20 cellular contexts compared by ENCODE assay signal in genomic region chr16:27216297-27216885, GRCh38. TPM values are rescaled to one million over a fixed set of nuclear protein-coding genes. Genes with fewer than 3 reads are reported as not detected.
DNase-seq lines count a peak whose midpoint lies in the region; ATAC-seq and TF ChIP-seq lines count a peak whose summit lies in the region.
"Had no signal": no experiment of that assay in that cellular context is flagged by ENCODE, and none has a peak within 500 bp of the region (broad histone marks: within the 10 kb centered on the region; RNA-seq: fewer than 3 reads in every experiment).

No MANE protein-coding gene starts in this region.

- H3K36me3 Mint-ChIP-seq in activated naive CD4-positive, alpha-beta T cell treated with anti-CD3 and anti-CD28 coated beads, Interleukin-2, amount 50 U/mL, for 72 hours = no peaks in the 10 kb centered on the region
- H3K36me3 Mint-ChIP-seq in activated naive CD4-positive, alpha-beta T cell treated with anti-CD3 and anti-CD28 coated beads for 36 hours (ENCODE audit: low read depth) = peaks cover 7% of the 10 kb centered on the region
- H3K36me3 Mint-ChIP-seq in glutamatergic neuron (ENCODE audit: unreplicated experiment) = peaks cover 9% of the 10 kb centered on the region
- H3K36me3 Mint-ChIP-seq in activated CD8-positive, alpha-beta memory T cell treated with anti-CD3 and anti-CD28 coated beads, Interleukin-2, amount 10 ng/mL, durations not matched to agents 7 days and 5 days = peaks cover 3% of the 10 kb centered on the region
- H3K36me3 Mint-ChIP-seq in CD8-positive, alpha-beta memory T cell = peaks cover 6 to 71% (median 8%) of the 10 kb centered on the region in 3 donors

- no peak for TF ChIP-seq CTCF in glutamatergic neuron (IDR thresholded peaks at IDR 0.05; ENCODE audit: partially characterized antibody, unreplicated experiment)

- no peaks in the 10 kb centered on the region for H3K27me3 Mint-ChIP-seq in activated naive CD4-positive, alpha-beta T cell treated with anti-CD3 and anti-CD28 coated beads for 36 hours (ENCODE audit: low read depth)
- peaks cover 9% of the 10 kb centered on the region for H3K27me3 Mint-ChIP-seq in glutamatergic neuron (ENCODE audit: unreplicated experiment)
- H3K27me3 Mint-ChIP-seq in activated CD8-positive, alpha-beta memory T cell treated with anti-CD3 and anti-CD28 coated beads, Interleukin-2, amount 10 ng/mL, durations not matched to agents 7 days and 5 days = no peaks in the 10 kb centered on the region
- H3K27me3 Mint-ChIP-seq in CD8-positive, alpha-beta memory T cell = no peaks in the 10 kb centered on the region
- H3K27me3 Mint-ChIP-seq: CD4-positive, alpha-beta memory T cell had no signal

- no peak overlapping the region for H3K4me3 Mint-ChIP-seq in activated naive CD4-positive, alpha-beta T cell treated with anti-CD3 and anti-CD28 coated beads for 36 hours
- no peak overlapping the region for H3K4me3 Mint-ChIP-seq in glutamatergic neuron (ENCODE audit: unreplicated experiment)
- no peak overlapping the region for H3K4me3 Mint-ChIP-seq in activated CD8-positive, alpha-beta memory T cell treated with anti-CD3 and anti-CD28 coated beads, Interleukin-2, amount 10 ng/mL, durations not matched to agents 7 days and 5 days
- no peak overlapping the region for H3K4me3 Mint-ChIP-seq in CD8-positive, alpha-beta memory T cell
- H3K4me3 Mint-ChIP-seq: CD4-positive, alpha-beta memory T cell had no signal

- POLR2A ChIA-PET in CD8-positive, alpha-beta memory T cell (lab: Charles Lee) = no interaction called here

- peak overlapping the region; percentile 10 for H3K9ac ChIP-seq in skeletal muscle satellite cell (ENCODE audit: low read depth, low read length)
- H3K9ac ChIP-seq: BLaER1, GM23248 had no signal

- no peaks in the 10 kb centered on the region for H3K9me3 ChIP-seq in skeletal muscle satellite cell (replicated peaks; ENCODE audit: low read length)
- no peaks in the 10 kb centered on the region for H3K9me3 ChIP-seq in CD8-positive, alpha-beta memory T cell (ENCODE audit: low read length)
- H3K9me3 ChIP-seq: A549, BLaER1 had no signal

- intact Hi-C loops in activated naive CD4-positive, alpha-beta T cell treated with anti-CD3 and anti-CD28 coated beads for 36 hours (cut with micrococcal nuclease) = no loop called here

- H3K4me1 ChIP-seq in skeletal muscle satellite cell (ENCODE audit: control insufficient read depth, insufficient read depth, low read length) = peaks cover 12% of the 10 kb centered on the region
- H3K4me1 ChIP-seq in CD8-positive, alpha-beta memory T cell (ENCODE audit: insufficient read depth, low read length) = peaks cover under 1% of the 10 kb centered on the region
- H3K4me1 ChIP-seq: A549 had no signal

- no peaks in the 10 kb centered on the region for H3K9me3 Mint-ChIP-seq in activated naive CD4-positive, alpha-beta T cell treated with anti-CD3 and anti-CD28 coated beads, Interleukin-2, amount 50 U/mL, for 72 hours
- H3K9me3 Mint-ChIP-seq in activated naive CD4-positive, alpha-beta T cell treated with anti-CD3 and anti-CD28 coated beads for 36 hours = no peaks in the 10 kb centered on the region
- peaks cover 7% of the 10 kb centered on the region for H3K9me3 Mint-ChIP-seq in glutamatergic neuron (ENCODE audit: unreplicated experiment)
- no peaks in the 10 kb centered on the region for H3K9me3 Mint-ChIP-seq in activated CD8-positive, alpha-beta memory T cell treated with anti-CD3 and anti-CD28 coated beads, Interleukin-2, amount 10 ng/mL, durations not matched to agents 7 days and 5 days (ENCODE audit: low read depth)
- H3K9me3 Mint-ChIP-seq in CD8-positive, alpha-beta memory T cell = no peaks in the 10 kb centered on the region

- peak overlapping the region; percentile 9 to 53 for H3K27ac Mint-ChIP-seq in activated naive CD4-positive, alpha-beta T cell treated with anti-CD3 and anti-CD28 coated beads, Interleukin-2, amount 50 U/mL, for 72 hours
- H3K27ac Mint-ChIP-seq in activated naive CD4-positive, alpha-beta T cell treated with anti-CD3 and anti-CD28 coated beads for 36 hours = no peak overlapping the region
- H3K27ac Mint-ChIP-seq in glutamatergic neuron (ENCODE audit: unreplicated experiment) = peak overlapping the region; percentile 80
- H3K27ac Mint-ChIP-seq in activated CD8-positive, alpha-beta memory T cell treated with anti-CD3 and anti-CD28 coated beads, Interleukin-2, amount 10 ng/mL, durations not matched to agents 7 days and 5 days = no peak overlapping the region
- H3K27ac Mint-ChIP-seq in CD8-positive, alpha-beta memory T cell = peak overlapping the region in 2 of 8 donors; percentile 81 to 86

- CTCF ChIA-PET in activated naive CD4-positive, alpha-beta T cell treated with anti-CD3 and anti-CD28 coated beads for 36 hours (lab: Charles Lee) = interaction anchor here (1.1 kb wide), 1 partner anchor 42 kb away, joined by 3 read pairs; no protein-coding TSS in a partner anchor
- CTCF ChIA-PET in activated CD8-positive, alpha-beta memory T cell treated with anti-CD3 and anti-CD28 coated beads, Interleukin-2, amount 10 ng/mL, durations not matched to agents 7 days and 5 days (lab: Charles Lee) = interaction anchor here (3.3 kb wide), 1 partner anchor 37 kb away, joined by 11 read pairs; no protein-coding TSS in a partner anchor
- CTCF ChIA-PET in CD8-positive, alpha-beta memory T cell (lab: Charles Lee) = interaction anchor here (0.8 kb wide), 1 partner anchor 152 kb away, joined by 4 read pairs; no protein-coding TSS in a partner anchor

- no peak overlapping the region for H3K4me3 ChIP-seq in skeletal muscle satellite cell (ENCODE audit: low read length)
- no peak overlapping the region for H3K4me3 ChIP-seq in CD8-positive, alpha-beta memory T cell (ENCODE audit: low read length)
- H3K4me3 ChIP-seq: A549, BLaER1, GM23248 had no signal

- H3K4me2 ChIP-seq in skeletal muscle satellite cell (ENCODE audit: low read length) = no peak overlapping the region
- H3K4me2 ChIP-seq: A549, BLaER1 had no signal

- no peak for ATAC-seq in activated naive CD4-positive, alpha-beta T cell treated with anti-CD3 and anti-CD28 coated beads, Interleukin-2, amount 50 U/mL, for 72 hours
- ATAC-seq in activated CD8-positive, alpha-beta memory T cell treated with anti-CD3 and anti-CD28 coated beads, Interleukin-2, amount 10 ng/mL, durations not matched to agents 7 days and 5 days = no peak

- DNase-seq in activated naive CD4-positive, alpha-beta T cell treated with anti-CD3 and anti-CD28 coated beads, Interleukin-2, amount 50 U/mL, for 72 hours (ENCODE audit: low spot score in 2 of 2) = no peak
- no peak for DNase-seq in activated naive CD4-positive, alpha-beta T cell treated with anti-CD3 and anti-CD28 coated beads for 36 hours
- DNase-seq in glutamatergic neuron = no peak
- DNase-seq in activated CD8-positive, alpha-beta memory T cell treated with anti-CD3 and anti-CD28 coated beads, Interleukin-2, amount 10 ng/mL, durations not matched to agents 7 days and 5 days = no peak
- no peak for DNase-seq in NK-92 (lab: John Stamatoyannopoulos, UW; ENCODE audit: unreplicated experiment)
- DNase-seq in CD8-positive, alpha-beta memory T cell = no peak
- DNase-seq: Calu3; CD4-positive, alpha-beta memory T cell; GF-D8; KBM-7; NCI-H1105 treated with DMSO at 0.1 percent for 48 hours; NCI-H1694; NCI-H2081 treated with DMSO at 0.1 percent for 48 hours; NCI-H446 treated with DMSO at 0.1 percent for 48 hours; NCI-H69 had no signal

- H3K27me3 ChIP-seq in skeletal muscle satellite cell (ENCODE audit: control insufficient read depth, insufficient read depth, low read length) = no peaks in the 10 kb centered on the region
- no peaks in the 10 kb centered on the region for H3K27me3 ChIP-seq in CD8-positive, alpha-beta memory T cell (ENCODE audit: insufficient read depth, low read length, poor library complexity, severe bottlenecking)
- H3K27me3 ChIP-seq: BLaER1 had no signal

- H3K27ac ChIP-seq in angular gyrus (ENCODE audit: low read depth, low read length) = peak overlapping the region; percentile 87
- no peak overlapping the region for H3K27ac ChIP-seq in CD8-positive, alpha-beta memory T cell (ENCODE audit: low read depth, low read length)
- H3K27ac ChIP-seq: A549, BLaER1, GM23248 had no signal

- H3K36me3 ChIP-seq in skeletal muscle satellite cell (ENCODE audit: insufficient read depth, low read length) = no peaks in the 10 kb centered on the region
- H3K36me3 ChIP-seq in CD8-positive, alpha-beta memory T cell (ENCODE audit: insufficient read depth, low read length) = peaks cover 16% of the 10 kb centered on the region

- H3K4me1 Mint-ChIP-seq in activated naive CD4-positive, alpha-beta T cell treated with anti-CD3 and anti-CD28 coated beads for 36 hours (ENCODE audit: low read depth) = peaks cover 2% of the 10 kb centered on the region
- H3K4me1 Mint-ChIP-seq in glutamatergic neuron (ENCODE audit: low read depth, unreplicated experiment) = peaks cover 16% of the 10 kb centered on the region
- no peaks in the 10 kb centered on the region for H3K4me1 Mint-ChIP-seq in activated CD8-positive, alpha-beta memory T cell treated with anti-CD3 and anti-CD28 coated beads, Interleukin-2, amount 10 ng/mL, durations not matched to agents 7 days and 5 days
- H3K4me1 Mint-ChIP-seq in CD8-positive, alpha-beta memory T cell = peaks cover 0 to 5% (median under 1%) of the 10 kb centered on the region in 3 donors

RNA-seq across cellular contexts. Expression of gene KDM8, which starts 13.1 kb away (rescaled TPM):
- 10 to 100 TPM in 1 of 2 donors, 1 to 10 TPM in 1; 9.2 to 10.8 TPM for total RNA-seq in activated naive CD4-positive, alpha-beta T cell treated with anti-CD3 and anti-CD28 coated beads, Interleukin-2, amount 50 U/mL, for 72 hours
- total RNA-seq in activated naive CD4-positive, alpha-beta T cell treated with anti-CD3 and anti-CD28 coated beads for 36 hours = 10 to 100 TPM; 11.3 to 13.9 TPM
- total RNA-seq in glutamatergic neuron (ENCODE audit: unreplicated experiment) = 9.6 TPM
- 1.5 and 2.0 TPM in 2 replicates for total RNA-seq in skeletal muscle satellite cell (2012; rRNA removed)
- total RNA-seq in activated CD8-positive, alpha-beta memory T cell treated with anti-CD3 and anti-CD28 coated beads, Interleukin-2, amount 10 ng/mL, durations not matched to agents 7 days and 5 days = 10 to 100 TPM; 14.8 to 18.2 TPM
- total RNA-seq in CD8-positive, alpha-beta memory T cell = 10 to 100 TPM in 1 of 2 experiments, 1 to 10 TPM in 1; 9.1 to 10.8 TPM
- polyA plus RNA-seq in CD8-positive, alpha-beta memory T cell = 5.6 TPM

RNA-seq across cellular contexts. Expression of gene NSMCE1, which starts 52.2 kb away (rescaled TPM):
- total RNA-seq in activated naive CD4-positive, alpha-beta T cell treated with anti-CD3 and anti-CD28 coated beads, Interleukin-2, amount 50 U/mL, for 72 hours = 100 to 1,000 TPM; 106 to 132 TPM
- total RNA-seq in activated naive CD4-positive, alpha-beta T cell treated with anti-CD3 and anti-CD28 coated beads for 36 hours = 100 to 1,000 TPM; 112 to 117 TPM
- 32.7 TPM for total RNA-seq in glutamatergic neuron (ENCODE audit: unreplicated experiment)
- 95.6 and 107 TPM in 2 replicates for total RNA-seq in skeletal muscle satellite cell (2012; rRNA removed)
- total RNA-seq in activated CD8-positive, alpha-beta memory T cell treated with anti-CD3 and anti-CD28 coated beads, Interleukin-2, amount 10 ng/mL, durations not matched to agents 7 days and 5 days = 10 to 100 TPM; 75.9 to 94.0 TPM
- total RNA-seq in CD8-positive, alpha-beta memory T cell = 100 to 1,000 TPM; 103 to 114 TPM
- 132 TPM for polyA plus RNA-seq in CD8-positive, alpha-beta memory T cell

Comparison
In these comparisons a context has a peak if more than half of its experiments do, and no peak if none do; other contexts are left out.
1. H3K27ac Mint-ChIP-seq: peak in activated naive CD4-positive, alpha-beta T cell treated with anti-CD3 and anti-CD28 coated beads, Interleukin-2, amount 50 U/mL, for 72 hours (2 of 2) and glutamatergic neuron (single experiment); none in activated naive CD4-positive, alpha-beta T cell treated with anti-CD3 and anti-CD28 coated beads for 36 hours (single experiment) and activated CD8-positive, alpha-beta memory T cell treated with anti-CD3 and anti-CD28 coated beads, Interleukin-2, amount 10 ng/mL, durations not matched to agents 7 days and 5 days (single experiment).